ENCODE assay signal across 17 cellular contexts in the genomic region with DNA sequence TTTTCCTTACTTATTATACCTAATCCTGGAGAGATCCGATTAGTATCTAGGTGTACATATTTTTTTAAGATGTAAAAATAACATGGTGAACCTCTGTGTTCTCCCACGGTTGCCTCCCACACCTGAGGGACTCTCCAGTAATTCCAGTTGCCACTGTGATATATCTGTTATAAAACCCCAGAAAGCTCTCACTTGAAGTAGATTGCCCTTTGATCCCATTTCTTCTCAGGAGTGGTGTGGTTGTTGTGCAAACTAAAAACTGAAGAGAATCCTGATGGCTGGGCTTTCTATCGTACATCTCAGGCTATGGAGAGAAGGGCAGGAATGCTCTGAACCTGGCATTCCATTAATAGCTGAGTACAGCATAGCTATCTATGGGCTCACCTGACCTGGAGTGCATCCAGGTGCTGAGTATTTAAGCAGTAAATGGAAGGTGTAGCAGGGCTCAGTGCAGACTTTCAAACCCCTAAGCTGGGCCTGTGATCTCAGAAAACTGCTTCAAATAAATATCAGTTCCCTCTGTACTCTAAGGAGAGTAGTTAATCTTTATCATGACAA. TPM values are rescaled to one million over a fixed set of nuclear protein-coding genes. Genes with fewer than 3 reads are reported as not detected.
DNase-seq lines count a peak whose midpoint lies in the region; ATAC-seq, FAIRE-seq and TF ChIP-seq lines count a peak whose summit lies in the region.
"Had no signal": no experiment of that assay in that cellular context is flagged by ENCODE, and none has a peak within 500 bp of the region (broad histone marks: within the 10 kb centered on the region; RNA-seq: fewer than 3 reads in every experiment).

No MANE protein-coding gene starts in this region.

- peak; percentile 71 for ATAC-seq in WTC11
- peak; percentile 59 for ATAC-seq in mucosa of descending colon
- ATAC-seq in GM18868 (IDR thresholded peaks at IDR 0.05; ENCODE audit: unreplicated experiment): no peak
- ATAC-seq: K562 had no signal

- H4K20me1 ChIP-seq in keratinocyte (ENCODE audit: control insufficient read depth, extremely low read depth, insufficient read depth, low read length): no peaks in the 10 kb centered on the region

- H3K27ac Mint-ChIP-seq in Caco-2 (ENCODE audit: unreplicated experiment) (no peak overlapping the region), WTC11 (no peak overlapping the region)
- H3K27ac Mint-ChIP-seq: CD4-positive, alpha-beta memory T cell had no signal

- no peaks in the 10 kb centered on the region for H3K79me2 ChIP-seq in keratinocyte (ENCODE audit: control insufficient read depth, insufficient read depth, low read length)

- no peaks in the 10 kb centered on the region for H3K9me3 ChIP-seq in Caco-2
- H3K9me3 ChIP-seq in keratinocyte (ENCODE audit: control insufficient read depth, low read depth, low read length): no peaks in the 10 kb centered on the region
- H3K9me3 ChIP-seq in mucosa of descending colon: no peaks in the 10 kb centered on the region
- no peaks in the 10 kb centered on the region for H3K9me3 ChIP-seq in spleen

- dilution Hi-C loops in keratinocyte (cut with MboI; ENCODE audit: extremely low pct_ligation_motif_present, low sequenced_read_pairs): no loop called here

- 67 to 85% (median 81%) methylated on average over 3 of the region's 3 CpGs for WGBS in spleen, 5 donors

- FAIRE-seq in keratinocyte (lab: Jason Lieb, UNC): peak; percentile 73
- FAIRE-seq: K562 had no signal

- no peak for TF ChIP-seq POLR2A in spleen (IDR thresholded peaks at IDR 0.05)

- intact Hi-C loops in Caco-2 (cut with micrococcal nuclease; ENCODE audit: unreplicated experiment): no loop called here
- intact Hi-C loops in mucosa of descending colon (cut with DNase I, micrococcal nuclease): no loop called here
- intact Hi-C loops in spleen (cut with DNase I; ENCODE audit: low total_unique reads): no loop called here

- POLR2A ChIA-PET in Caco-2 (lab: Charles Lee) (no interaction called here), WTC11 (lab: Charles Lee) (no interaction called here)

- H3K4me1 Mint-ChIP-seq in Caco-2 (ENCODE audit: low read depth, unreplicated experiment) (no peaks in the 10 kb centered on the region), WTC11 (0 out of 2 replicates have a peak, but pooled peaks cover 3% of the 10 kb centered on the region)
- H3K4me1 Mint-ChIP-seq: CD4-positive, alpha-beta memory T cell had no signal

- no peak overlapping the region for H3K4me3 Mint-ChIP-seq in Caco-2 (ENCODE audit: unreplicated experiment)
- H3K4me3 Mint-ChIP-seq in WTC11: no peak overlapping the region
- H3K4me3 Mint-ChIP-seq: CD4-positive, alpha-beta memory T cell had no signal

- CTCF ChIA-PET in Caco-2 (lab: Charles Lee): no interaction called here
- CTCF ChIA-PET in WTC11 (lab: Charles Lee): interaction anchor here (1.0 kb wide), 2 partner anchors 12 to 38 kb away, joined by 5 read pairs; no protein-coding TSS in a partner anchor

- H2AFZ ChIP-seq in keratinocyte (ENCODE audit: control insufficient read depth, low read length): no peak overlapping the region

- no peak overlapping the region for H3K9ac ChIP-seq in keratinocyte (ENCODE audit: control insufficient read depth, extremely low read depth, insufficient read depth, low read length)

- H3K27ac ChIP-seq in keratinocyte (ENCODE audit: control insufficient read depth, insufficient read depth, low read length) (no peak overlapping the region), spleen (no peak overlapping the region)

- H3K4me1 ChIP-seq in Caco-2 (no peaks in the 10 kb centered on the region), keratinocyte (ENCODE audit: control insufficient read depth, extremely low read depth, insufficient read depth, low read length) (no peaks in the 10 kb centered on the region), mucosa of descending colon (ENCODE audit: low read depth) (no peaks in the 10 kb centered on the region), spleen (no peaks in the 10 kb centered on the region)

- H3K9me3 Mint-ChIP-seq in Caco-2 (ENCODE audit: unreplicated experiment): no peaks in the 10 kb centered on the region
- no peaks in the 10 kb centered on the region for H3K9me3 Mint-ChIP-seq in WTC11

- H3K27me3 Mint-ChIP-seq in Caco-2 (ENCODE audit: insufficient read depth, unreplicated experiment) (peaks cover 4% of the 10 kb centered on the region), WTC11 (ENCODE audit: low read depth) (no peaks in the 10 kb centered on the region)

- no TSS peak for BruUV-seq in Caco-2 (replicated peaks; lab: Mats Ljungman, UMichigan)

- H3K27me3 ChIP-seq in Caco-2 (replicated peaks; ENCODE audit: control insufficient read depth, insufficient read depth, low read length) (no peaks in the 10 kb centered on the region; the same call in 1 of the 2 replicates), keratinocyte (ENCODE audit: control insufficient read depth, extremely low read depth, insufficient read depth, low read length) (no peaks in the 10 kb centered on the region), spleen (replicated peaks in 1 of 7) (no peaks in the 10 kb centered on the region)

- H3K4me3 ChIP-seq in Caco-2 (ENCODE audit: low read depth, low read length): no peak overlapping the region
- H3K4me3 ChIP-seq in keratinocyte (ENCODE audit: control insufficient read depth in 2 of 3, extremely low read depth in 1 of 3, insufficient read depth in 2 of 3, low read depth in 1 of 3, low read length in 3 of 3): no peak overlapping the region
- no peak overlapping the region for H3K4me3 ChIP-seq in mucosa of descending colon
- H3K4me3 ChIP-seq in spleen: no peak overlapping the region
- H3K4me3 ChIP-seq: K562 had no signal

- DNase-seq in Caco-2: peak; percentile 8 to 36
- DNase-seq in WTC11 (ENCODE audit: low spot score): no peak
- DNase-seq in keratinocyte (ENCODE audit: low read depth, low spot score): no peak
- DNase-seq in mucosa of descending colon: peak in 1 of 3 donors; percentile 25
- no peak for DNase-seq in spleen
- DNase-seq in hypothalamus (lab: John Stamatoyannopoulos, UW): no peak
- DNase-seq in foreskin melanocyte: no peak
- DNase-seq: CD4-positive, alpha-beta memory T cell; DMS79 treated with DMSO at 0.1 percent for 48 hours; NCI-H187; NCI-H2171; NCI-H446 treated with DMSO at 0.1 percent for 48 hours had no signal

- H3K9me1 ChIP-seq in keratinocyte (ENCODE audit: control insufficient read depth, extremely low read depth, insufficient read depth, low read length): no peaks in the 10 kb centered on the region

- TF ChIP-seq CTCF in Caco-2 (IDR thresholded peaks at IDR 0.05; ENCODE audit: insufficient read depth in 1 of 2, low read depth in 1 of 2, low read length in 1 of 2, severe bottlenecking in 1 of 2, unreplicated experiment in 1 of 2): no peak
- TF ChIP-seq CTCF in WTC11 (IDR thresholded peaks at IDR 0.05): no peak
- no peak for TF ChIP-seq CTCF in keratinocyte (optimal IDR thresholded peaks at IDR 0.05 in 1 of 3, IDR thresholded peaks at IDR 0.05 in 1 of 3, conservative IDR thresholded peaks at IDR 0.05 in 1 of 3; ENCODE audit: extremely low read depth in 1 of 3, insufficient read depth in 2 of 3, low read length in 3 of 3)
- TF ChIP-seq CTCF in mucosa of descending colon (IDR thresholded peaks at IDR 0.05): no peak
- TF ChIP-seq CTCF in spleen (IDR thresholded peaks at IDR 0.05 in 8 of 11, conservative IDR thresholded peaks at IDR 0.05 in 3 of 11): no peak

- no peaks in the 10 kb centered on the region for H3K36me3 Mint-ChIP-seq in Caco-2 (ENCODE audit: insufficient read depth, unreplicated experiment)
- no peaks in the 10 kb centered on the region for H3K36me3 Mint-ChIP-seq in WTC11
- H3K36me3 Mint-ChIP-seq: CD4-positive, alpha-beta memory T cell had no signal

- no peak overlapping the region for H3K4me2 ChIP-seq in keratinocyte (ENCODE audit: control insufficient read depth, extremely low read depth, insufficient read depth, low read depth, low read length)

- no peaks in the 10 kb centered on the region for H3K36me3 ChIP-seq in Caco-2 (ENCODE audit: control insufficient read depth, insufficient read depth, low read length)
- no peaks in the 10 kb centered on the region for H3K36me3 ChIP-seq in keratinocyte (ENCODE audit: control insufficient read depth in 2 of 2, extremely low read depth in 1 of 2, insufficient read depth in 2 of 2, low read length in 2 of 2)
- H3K36me3 ChIP-seq in mucosa of descending colon (ENCODE audit: low read depth): no peaks in the 10 kb centered on the region
- H3K36me3 ChIP-seq in spleen: no peaks in the 10 kb centered on the region

TF ChIP-seq in WTC11, 78 proteins besides CTCF, POLR2A, EP300 and RAD21 (continues in another document):
- TF ChIP-seq, protein P1, sequence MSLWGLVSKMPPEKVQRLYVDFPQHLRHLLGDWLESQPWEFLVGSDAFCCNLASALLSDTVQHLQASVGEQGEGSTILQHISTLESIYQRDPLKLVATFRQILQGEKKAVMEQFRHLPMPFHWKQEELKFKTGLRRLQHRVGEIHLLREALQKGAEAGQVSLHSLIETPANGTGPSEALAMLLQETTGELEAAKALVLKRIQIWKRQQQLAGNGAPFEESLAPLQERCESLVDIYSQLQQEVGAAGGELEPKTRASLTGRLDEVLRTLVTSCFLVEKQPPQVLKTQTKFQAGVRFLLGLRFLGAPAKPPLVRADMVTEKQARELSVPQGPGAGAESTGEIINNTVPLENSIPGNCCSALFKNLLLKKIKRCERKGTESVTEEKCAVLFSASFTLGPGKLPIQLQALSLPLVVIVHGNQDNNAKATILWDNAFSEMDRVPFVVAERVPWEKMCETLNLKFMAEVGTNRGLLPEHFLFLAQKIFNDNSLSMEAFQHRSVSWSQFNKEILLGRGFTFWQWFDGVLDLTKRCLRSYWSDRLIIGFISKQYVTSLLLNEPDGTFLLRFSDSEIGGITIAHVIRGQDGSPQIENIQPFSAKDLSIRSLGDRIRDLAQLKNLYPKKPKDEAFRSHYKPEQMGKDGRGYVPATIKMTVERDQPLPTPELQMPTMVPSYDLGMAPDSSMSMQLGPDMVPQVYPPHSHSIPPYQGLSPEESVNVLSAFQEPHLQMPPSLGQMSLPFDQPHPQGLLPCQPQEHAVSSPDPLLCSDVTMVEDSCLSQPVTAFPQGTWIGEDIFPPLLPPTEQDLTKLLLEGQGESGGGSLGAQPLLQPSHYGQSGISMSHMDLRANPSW (CRISPR knock-in tag; conservative IDR thresholded peaks at IDR 0.05; ENCODE audit: low read depth): no peak
- no peak for TF ChIP-seq ZNF423 (CRISPR knock-in tag; IDR thresholded peaks at IDR 0.05)

RNA-seq across cellular contexts. Expression of a gene that starts 40.9 kb away (rescaled TPM):
- total RNA-seq in Caco-2 (2022): not detected in 2 replicates
- total RNA-seq in WTC11 (2021): 0.11 TPM in 1 of 3 replicates, not detected in the others
- not detected in 3 replicates for polyA plus RNA-seq in keratinocyte
- not detected for polyA plus RNA-seq in keratinocyte (2011; ENCODE audit: low read depth)
- polyA plus RNA-seq in keratinocyte (2011; cell fraction: cytosol; rRNA removed): not detected in 2 replicates
- not detected in 2 replicates for polyA plus RNA-seq in keratinocyte (2011; cell fraction: nucleus; rRNA removed)
- polyA plus RNA-seq in keratinocyte (2012; ENCODE audit: low replicate concordance): not detected in 2 replicates
- polyA minus RNA-seq in keratinocyte: not detected in 3 replicates
- not detected for polyA minus RNA-seq in keratinocyte (2011; cell fraction: cytosol; rRNA and poly(A)+ RNA removed)
- not detected in 2 replicates for polyA minus RNA-seq in keratinocyte (2011; cell fraction: nucleus; rRNA and poly(A)+ RNA removed)
- total RNA-seq in mucosa of descending colon: not detected
- total RNA-seq in spleen: not detected
- not detected for polyA plus RNA-seq in spleen
- total RNA-seq: A172; CD4-positive, alpha-beta memory T cell; G401; K562 had no signal
- polyA plus RNA-seq: BJ; CD4-positive, alpha-beta memory T cell; K562 had no signal

Comparison
In these comparisons a context has a peak if more than half of its experiments do, and no peak if none do; other contexts are left out.
1. DNase-seq: peak in Caco-2 (2 of 2); none in WTC11 (single experiment), keratinocyte (single experiment), spleen (single experiment), hypothalamus (0 of 51) and foreskin melanocyte (single experiment).